In the genomic region with DNA sequence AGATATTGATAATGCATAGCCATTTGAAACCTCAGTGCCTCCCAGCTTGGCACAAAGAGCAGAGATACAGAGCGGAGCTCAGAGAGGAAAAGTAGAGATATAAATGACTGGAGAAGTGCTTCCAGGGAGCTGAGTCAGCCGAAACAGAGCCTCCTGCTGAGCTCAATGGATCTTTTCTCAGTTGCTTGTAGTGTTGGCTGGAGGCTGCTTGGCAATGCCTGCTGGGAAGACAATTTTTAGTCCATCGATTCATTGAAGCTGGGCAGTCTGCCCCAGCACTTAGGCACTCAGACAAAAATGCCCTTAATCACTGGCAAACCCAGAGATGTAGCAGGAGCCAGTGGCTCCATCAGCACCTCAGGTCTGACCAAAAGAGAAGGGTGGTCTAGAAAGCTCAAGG, we compare ENCODE assay signal across 12 cellular contexts.
DNase-seq lines count a peak whose midpoint lies in the region; ATAC-seq and TF ChIP-seq lines count a peak whose summit lies in the region.
"Had no signal": no experiment of that assay in that cellular context is flagged by ENCODE, and none has a peak within 500 bp of the region (broad histone marks: within the 10 kb centered on the region; RNA-seq: fewer than 3 reads in every experiment).

No MANE protein-coding gene starts in this region.

- in situ Hi-C loops in astrocyte of the spinal cord (cut with HindIII; ENCODE audit: low sequenced_read_pairs), result no loop called here

- peaks cover 5% of the 10 kb centered on the region for H3K27me3 Mint-ChIP-seq in activated T-helper 1 cell treated with anti-CD3 and anti-CD28 coated beads, Interleukin-12 subunit alpha, Interleukin-12 subunit beta, Interleukin-2, Interleukin-4 antibody, amounts not matched to agents 30 ng/mL and 10 ng/mL and 1 ng/mL, durations not matched to agents 14 hours and 24 hours and 36 hours (ENCODE audit: insufficient read depth)
- H3K27me3 Mint-ChIP-seq: naive B cell had no signal

- intact Hi-C loops in left cardiac atrium (cut with DNase I), result no loop called here
- intact Hi-C loops in sciatic nerve (cut with DNase I), result no loop called here
- intact Hi-C loops in activated T-helper 1 cell treated with anti-CD3 and anti-CD28 coated beads, Interleukin-12 subunit alpha, Interleukin-12 subunit beta, Interleukin-2, Interleukin-4 antibody, amounts not matched to agents 30 ng/mL and 10 ng/mL and 1 ng/mL, durations not matched to agents 14 hours and 24 hours and 36 hours (cut with micrococcal nuclease), result no loop called here

- peak; percentile 88 for DNase-seq in astrocyte of the spinal cord (ENCODE audit: low read depth, low spot score)
- DNase-seq in left cardiac atrium, result peak; percentile 46
- no peak for DNase-seq in sciatic nerve (ENCODE audit: low spot score)
- DNase-seq in activated T-helper 1 cell treated with anti-CD3 and anti-CD28 coated beads, Interleukin-12 subunit alpha, Interleukin-12 subunit beta, Interleukin-2, Interleukin-4 antibody, amounts not matched to agents 30 ng/mL and 10 ng/mL and 1 ng/mL, durations not matched to agents 14 hours and 24 hours and 36 hours (ENCODE audit: low spot score), result no peak
- DNase-seq in NCI-H1048 (lab: John Stamatoyannopoulos, UW), result no peak
- DNase-seq: activated T-cell treated with anti-CD3 and anti-CD28 coated beads for 4 hours; naive B cell; stimulated activated naive CD4-positive, alpha-beta T cell treated with Interleukin-2 at 50 U/mL for 16 hours; T-helper 9 cell had no signal

- ATAC-seq in left cardiac atrium, result peak; percentile 76 to 79
- peak; percentile 84 for ATAC-seq in sciatic nerve
- ATAC-seq in GM21360 (IDR thresholded peaks at IDR 0.05; ENCODE audit: unreplicated experiment), result no peak
- no peak for ATAC-seq in GM21786 (IDR thresholded peaks at IDR 0.05; ENCODE audit: unreplicated experiment)

- no peaks in the 10 kb centered on the region for H3K36me3 Mint-ChIP-seq in activated T-helper 1 cell treated with anti-CD3 and anti-CD28 coated beads, Interleukin-12 subunit alpha, Interleukin-12 subunit beta, Interleukin-2, Interleukin-4 antibody, amounts not matched to agents 30 ng/mL and 10 ng/mL and 1 ng/mL, durations not matched to agents 14 hours and 24 hours and 36 hours (ENCODE audit: low read depth)
- H3K36me3 Mint-ChIP-seq: naive B cell had no signal

- CTCF ChIA-PET in HEK293 (lab: Yijun Ruan, JAX), result interaction anchor here (0.6 to 3.3 kb wide), 3 partner anchors 20 to 266 kb away, joined by 3 to 8 read pairs (median 3); no protein-coding TSS in a partner anchor

- H3K9me3 ChIP-seq in HEK293 (ENCODE audit: control insufficient read depth, insufficient read depth, low read depth, low read length), result no peaks in the 10 kb centered on the region

- no peak overlapping the region for H3K4me3 Mint-ChIP-seq in activated T-helper 1 cell treated with anti-CD3 and anti-CD28 coated beads, Interleukin-12 subunit alpha, Interleukin-12 subunit beta, Interleukin-2, Interleukin-4 antibody, amounts not matched to agents 30 ng/mL and 10 ng/mL and 1 ng/mL, durations not matched to agents 14 hours and 24 hours and 36 hours
- H3K4me3 Mint-ChIP-seq: naive B cell had no signal

- H3K9me3 Mint-ChIP-seq in activated T-helper 1 cell treated with anti-CD3 and anti-CD28 coated beads, Interleukin-12 subunit alpha, Interleukin-12 subunit beta, Interleukin-2, Interleukin-4 antibody, amounts not matched to agents 30 ng/mL and 10 ng/mL and 1 ng/mL, durations not matched to agents 14 hours and 24 hours and 36 hours, result no peaks in the 10 kb centered on the region
- H3K9me3 Mint-ChIP-seq: naive B cell had no signal

- peaks cover 6% of the 10 kb centered on the region for H3K4me1 Mint-ChIP-seq in activated T-helper 1 cell treated with anti-CD3 and anti-CD28 coated beads, Interleukin-12 subunit alpha, Interleukin-12 subunit beta, Interleukin-2, Interleukin-4 antibody, amounts not matched to agents 30 ng/mL and 10 ng/mL and 1 ng/mL, durations not matched to agents 14 hours and 24 hours and 36 hours (ENCODE audit: low read depth)

- no peak overlapping the region for H3K27ac Mint-ChIP-seq in activated T-helper 1 cell treated with anti-CD3 and anti-CD28 coated beads, Interleukin-12 subunit alpha, Interleukin-12 subunit beta, Interleukin-2, Interleukin-4 antibody, amounts not matched to agents 30 ng/mL and 10 ng/mL and 1 ng/mL, durations not matched to agents 14 hours and 24 hours and 36 hours
- H3K27ac Mint-ChIP-seq: naive B cell had no signal

- H3K4me3 ChIP-seq in HEK293 (ENCODE audit: low read depth, low read length), result no peak overlapping the region
- no peak overlapping the region for H3K4me3 ChIP-seq in astrocyte of the spinal cord (ENCODE audit: low read depth, low read length)

- no peaks in the 10 kb centered on the region for H3K4me1 ChIP-seq in HEK293 (ENCODE audit: control insufficient read depth, insufficient read depth, low read length)

- POLR2A ChIA-PET in HEK293 (lab: Yijun Ruan, JAX), result no interaction called here

- no peak for TF ChIP-seq CTCF in HEK293 (tag by site-specific recombination; IDR thresholded peaks at IDR 0.05)
- TF ChIP-seq CTCF in astrocyte of the spinal cord (IDR thresholded peaks at IDR 0.05; ENCODE audit: low read depth, low read length), result no peak

- no peak overlapping the region for H3K27ac ChIP-seq in HEK293 (ENCODE audit: extremely low read depth, low read depth, low read length)

- H3K36me3 ChIP-seq in HEK293 (ENCODE audit: control insufficient read depth in 2 of 2, insufficient read depth in 1 of 2, low read length in 2 of 2), result no peaks in the 10 kb centered on the region

TF ChIP-seq in HEK293, 187 proteins besides CTCF, POLR2A, EP300 and RAD21:
- no peak for TF ChIP-seq ZNF138 (tag by site-specific recombination; IDR thresholded peaks at IDR 0.05; ENCODE audit: borderline replicate concordance)
- no peak for TF ChIP-seq ZNF266 (tag by site-specific recombination; IDR thresholded peaks at IDR 0.05; ENCODE audit: low read depth)
- TF ChIP-seq ZNF560 (tag by site-specific recombination; IDR thresholded peaks at IDR 0.05; ENCODE audit: borderline replicate concordance), result no peak
- TF ChIP-seq ZNF2 (tag by site-specific recombination; IDR thresholded peaks at IDR 0.05), result no peak
- no peak for TF ChIP-seq ZSCAN16 (tag by site-specific recombination; IDR thresholded peaks at IDR 0.05)
- TF ChIP-seq ZNF561 (tag by site-specific recombination; IDR thresholded peaks at IDR 0.05; ENCODE audit: borderline replicate concordance), result no peak
- TF ChIP-seq ZIC2 (tag by site-specific recombination; IDR thresholded peaks at IDR 0.05), result peak; percentile 44
TF ChIP-seq in HEK293: peak in this region for 1.

Comparison
In these comparisons a context has a peak if more than half of its experiments do, and no peak if none do; other contexts are left out.
1. DNase-seq: peak in astrocyte of the spinal cord (single experiment) and left cardiac atrium (single experiment); none in sciatic nerve (single experiment), activated T-helper 1 cell treated with anti-CD3 and anti-CD28 coated beads, Interleukin-12 subunit alpha, Interleukin-12 subunit beta, Interleukin-2, Interleukin-4 antibody, amounts not matched to agents 30 ng/mL and 10 ng/mL and 1 ng/mL, durations not matched to agents 14 hours and 24 hours and 36 hours (single experiment) and NCI-H1048 (single experiment).
2. ATAC-seq: peak in left cardiac atrium (2 of 2) and sciatic nerve (single experiment); none in GM21360 (single experiment) and GM21786 (single experiment).